ENCODE assay signal across 1 cellular context in the genomic region with DNA sequence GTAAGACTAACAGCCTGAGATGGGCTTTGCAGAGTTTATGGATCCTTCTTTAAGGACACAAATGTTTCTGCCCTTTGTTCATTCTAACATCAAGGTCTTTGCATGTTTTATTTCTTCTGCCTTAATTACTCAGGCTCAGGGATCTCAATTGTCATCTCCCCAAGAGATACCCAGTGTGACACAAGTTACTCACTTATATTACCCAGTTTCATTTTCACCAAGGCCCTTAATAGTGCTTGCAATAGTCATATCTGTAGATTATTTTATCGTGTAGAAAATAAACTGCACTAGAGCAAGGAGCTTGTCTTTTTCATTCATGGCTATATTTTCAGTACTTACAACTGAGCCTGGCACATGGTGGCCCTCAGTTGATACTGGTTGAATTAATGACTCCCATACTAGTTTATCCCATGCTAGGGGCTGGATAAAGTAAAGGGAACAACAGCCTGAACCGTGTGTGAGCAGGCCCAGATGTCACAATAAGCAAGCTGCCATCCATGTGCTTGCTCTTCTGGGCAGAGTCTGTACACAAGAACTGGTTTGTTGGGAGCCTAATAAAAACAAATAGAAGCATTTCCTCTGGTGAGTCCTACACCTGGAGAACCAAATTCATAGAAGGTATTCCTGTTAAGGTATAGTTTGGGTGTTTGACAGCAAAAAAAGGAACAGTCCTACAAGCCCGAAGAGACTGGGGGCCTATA.
A peak's percentile ranks its signal among the peaks of the same experiment; 100 is the strongest.
TF ChIP-seq lines count a peak whose summit lies in the region.

No MANE protein-coding gene starts in this region.

TF ChIP-seq in GM12878, 131 proteins besides CTCF, POLR2A, EP300 and RAD21:
- TF ChIP-seq JUNB (IDR thresholded peaks at IDR 0.05) (peak; percentile 20; the same call in 1 of the 2 replicates), IKZF1 (conservative IDR thresholded peaks at IDR 0.05) (no peak)
TF ChIP-seq in GM12878: peak in this region for 1.
